In genomic region chr9:124000784-124001444, GRCh38 we compare ENCODE assay signal across 1 cellular context.
TF ChIP-seq lines count a peak whose summit lies in the region.

No MANE protein-coding gene starts in this region.

TF ChIP-seq in neural cell, 6 proteins besides CTCF, POLR2A, EP300 and RAD21 (continued from another document):
- no peak for TF ChIP-seq REST (IDR thresholded peaks at IDR 0.05; ENCODE audit: borderline replicate concordance)
